ENCODE assay signal across 21 cellular contexts in genomic region chr7:50394315-50394714, GRCh38. TPM values are rescaled to one million over a fixed set of nuclear protein-coding genes. Genes with fewer than 3 reads are reported as not detected.
DNase-seq lines count a peak whose midpoint lies in the region; ATAC-seq, FAIRE-seq and TF ChIP-seq lines count a peak whose summit lies in the region.
"Had no signal": no experiment of that assay in that cellular context is flagged by ENCODE, and none has a peak within 500 bp of the region (broad histone marks: within the 10 kb centered on the region; RNA-seq: fewer than 3 reads in every experiment).

No MANE protein-coding gene starts in this region.

- CTCF ChIA-PET in activated B cell treated with CpG ODN at 0.5 μM for 24 hours (lab: Charles Lee) = no interaction called here

- H3K4me1 ChIP-seq in mesenchymal stem cell (ENCODE audit: control insufficient read depth, insufficient read depth, low read depth, low read length) = no peaks in the 10 kb centered on the region
- H3K4me1 ChIP-seq: SJCRH30 had no signal

- H3K36me3 Mint-ChIP-seq in stimulated activated naive CD8-positive, alpha-beta T cell treated with anti-CD3 and anti-CD28 coated beads, Interleukin-15, Interleukin-2, amounts not matched to agents 100 ng/mL and 50 ng/mL, for 24 hours (ENCODE audit: low read depth) = peaks cover 86% of the 10 kb centered on the region
- H3K36me3 Mint-ChIP-seq in activated B cell treated with CpG ODN at 0.5 μM for 24 hours (ENCODE audit: low read depth) = peaks cover 84% of the 10 kb centered on the region
- peaks cover 85% of the 10 kb centered on the region for H3K36me3 Mint-ChIP-seq in effector memory CD8-positive, alpha-beta T cell (ENCODE audit: insufficient read depth)

- H3K27ac ChIP-seq in mesenchymal stem cell (ENCODE audit: low read length, poor library complexity, severe bottlenecking) = no peak overlapping the region
- H3K27ac ChIP-seq: HL-60, SJCRH30, thoracic aorta had no signal

- DNase-seq in stimulated activated naive CD8-positive, alpha-beta T cell treated with anti-CD3 and anti-CD28 coated beads, Interleukin-15, Interleukin-2, amounts not matched to agents 100 U/mL and 50 U/mL, for 24 hours = no peak
- no peak for DNase-seq in activated B cell treated with CpG ODN at 0.5 μM for 24 hours
- no peak for DNase-seq in effector memory CD8-positive, alpha-beta T cell
- no peak for DNase-seq in RCC 7860 (ENCODE audit: low spot score)
- no peak for DNase-seq in mesenchymal stem cell
- no peak for DNase-seq in left lobe of liver (ENCODE audit: low spot score)
- DNase-seq: GF-D8; glutamatergic neuron; KBM-7; NCI-H1048; NCI-H2107; NCI-H69; posterior cingulate gyrus; SJCRH30; stimulated activated CD4-positive, alpha-beta T cell treated with anti-CD3 and anti-CD28 coated beads, Interleukin-4, amount 100 ng/mL, for 1 hour had no signal

- no peak overlapping the region for H3K18ac ChIP-seq in mesenchymal stem cell (ENCODE audit: low read depth in 1 of 2, low read length in 2 of 2)

- H3K23ac ChIP-seq in mesenchymal stem cell (ENCODE audit: low read length in 2 of 2) = no peak overlapping the region

- no peak overlapping the region for H2BK120ac ChIP-seq in mesenchymal stem cell (ENCODE audit: low read depth, low read length)

- no peak overlapping the region for H3K4me2 ChIP-seq in mesenchymal stem cell (ENCODE audit: low read length, poor library complexity, severe bottlenecking)

- H3K14ac ChIP-seq in mesenchymal stem cell (ENCODE audit: low read length in 2 of 2) = no peak overlapping the region

- H2BK5ac ChIP-seq in mesenchymal stem cell (ENCODE audit: low read depth, low read length, poor library complexity, severe bottlenecking) = no peak overlapping the region

- no peak for FAIRE-seq in RCC 7860 (lab: Jason Lieb, UNC)
- FAIRE-seq: D721Med, H54 had no signal

- no peaks in the 10 kb centered on the region for H3K9me3 Mint-ChIP-seq in stimulated activated naive CD8-positive, alpha-beta T cell treated with anti-CD3 and anti-CD28 coated beads, Interleukin-15, Interleukin-2, amounts not matched to agents 100 ng/mL and 50 ng/mL, for 24 hours
- no peaks in the 10 kb centered on the region for H3K9me3 Mint-ChIP-seq in activated B cell treated with CpG ODN at 0.5 μM for 24 hours
- no peaks in the 10 kb centered on the region for H3K9me3 Mint-ChIP-seq in effector memory CD8-positive, alpha-beta T cell

- no peaks in the 10 kb centered on the region for H3K9me3 ChIP-seq in mesenchymal stem cell (ENCODE audit: control insufficient read depth, low read length)
- H3K9me3 ChIP-seq: SJCRH30, thoracic aorta had no signal

- no peak overlapping the region for H3K9ac ChIP-seq in mesenchymal stem cell (ENCODE audit: low read length)

- H3K27me3 Mint-ChIP-seq in stimulated activated naive CD8-positive, alpha-beta T cell treated with anti-CD3 and anti-CD28 coated beads, Interleukin-15, Interleukin-2, amounts not matched to agents 100 ng/mL and 50 ng/mL, for 24 hours = no peaks in the 10 kb centered on the region
- H3K27me3 Mint-ChIP-seq in activated B cell treated with CpG ODN at 0.5 μM for 24 hours = no peaks in the 10 kb centered on the region
- H3K27me3 Mint-ChIP-seq in effector memory CD8-positive, alpha-beta T cell = no peaks in the 10 kb centered on the region

- peaks cover 96% of the 10 kb centered on the region for H3K4me1 Mint-ChIP-seq in stimulated activated naive CD8-positive, alpha-beta T cell treated with anti-CD3 and anti-CD28 coated beads, Interleukin-15, Interleukin-2, amounts not matched to agents 100 ng/mL and 50 ng/mL, for 24 hours (ENCODE audit: low read depth)
- peaks cover 92% of the 10 kb centered on the region for H3K4me1 Mint-ChIP-seq in activated B cell treated with CpG ODN at 0.5 μM for 24 hours
- H3K4me1 Mint-ChIP-seq in effector memory CD8-positive, alpha-beta T cell (ENCODE audit: low read depth in 2 of 2) = peaks cover 75% of the 10 kb centered on the region in 2 donors

- no peak overlapping the region for H4K91ac ChIP-seq in mesenchymal stem cell (ENCODE audit: low read length)

- no peak overlapping the region for H4K8ac ChIP-seq in mesenchymal stem cell (ENCODE audit: low read length)

- H3K4me3 ChIP-seq in mesenchymal stem cell (ENCODE audit: insufficient read depth in 1 of 2, low read depth in 1 of 2, low read length in 2 of 2) = no peak overlapping the region
- H3K4me3 ChIP-seq: SJCRH30, thoracic aorta had no signal

- no peak overlapping the region for H3K4ac ChIP-seq in mesenchymal stem cell (ENCODE audit: low read depth in 1 of 2, low read length in 2 of 2)

- POLR2A ChIA-PET in activated B cell treated with CpG ODN at 0.5 μM for 24 hours (lab: Charles Lee) = interaction anchor here (0.5 to 2.0 kb wide), 7 partner anchors 11 to 89 kb away, joined by 3 to 11 read pairs (median 4); no protein-coding TSS in a partner anchor

- no peaks in the 10 kb centered on the region for H3K36me3 ChIP-seq in mesenchymal stem cell (ENCODE audit: control insufficient read depth in 1 of 2, insufficient read depth in 2 of 2, low read depth in 1 of 2, low read length in 2 of 2)
- H3K36me3 ChIP-seq: SJCRH30, thoracic aorta had no signal

- no peak overlapping the region for H2BK15ac ChIP-seq in mesenchymal stem cell (ENCODE audit: low read depth, poor library complexity, severe bottlenecking)

- H2BK12ac ChIP-seq in mesenchymal stem cell (ENCODE audit: low read length in 2 of 2) = no peak overlapping the region

- peak overlapping the region; percentile 81 for H3K4me3 Mint-ChIP-seq in stimulated activated naive CD8-positive, alpha-beta T cell treated with anti-CD3 and anti-CD28 coated beads, Interleukin-15, Interleukin-2, amounts not matched to agents 100 ng/mL and 50 ng/mL, for 24 hours
- peak overlapping the region; percentile 69 for H3K4me3 Mint-ChIP-seq in activated B cell treated with CpG ODN at 0.5 μM for 24 hours
- peak overlapping the region in 1 of 2 donors; percentile 82 for H3K4me3 Mint-ChIP-seq in effector memory CD8-positive, alpha-beta T cell

- H3K27ac Mint-ChIP-seq in stimulated activated naive CD8-positive, alpha-beta T cell treated with anti-CD3 and anti-CD28 coated beads, Interleukin-15, Interleukin-2, amounts not matched to agents 100 ng/mL and 50 ng/mL, for 24 hours = peak overlapping the region; percentile 100
- peak overlapping the region; percentile 95 for H3K27ac Mint-ChIP-seq in activated B cell treated with CpG ODN at 0.5 μM for 24 hours
- H3K27ac Mint-ChIP-seq in effector memory CD8-positive, alpha-beta T cell = peak overlapping the region; percentile 93 to 94

- no peak overlapping the region for H2AFZ ChIP-seq in mesenchymal stem cell (ENCODE audit: low read depth, low read length)

- no peak for TF ChIP-seq CTCF in activated B cell treated with CpG ODN at 0.5 μM for 24 hours (IDR thresholded peaks at IDR 0.05)

- intact Hi-C loops in activated B cell treated with CpG ODN at 0.5 μM for 24 hours (cut with micrococcal nuclease) = no loop called here

- H2AK5ac ChIP-seq in mesenchymal stem cell (ENCODE audit: low read length, severe bottlenecking) = no peak overlapping the region

- 88% methylated on average over 1 of the region's 1 CpG for WGBS in mesenchymal stem cell

- H3K27me3 ChIP-seq in mesenchymal stem cell (ENCODE audit: control insufficient read depth in 1 of 2, insufficient read depth in 1 of 2, low read length in 2 of 2) = peaks cover 3 to 38% of the 10 kb centered on the region in 2 experiments

- H3K79me1 ChIP-seq in mesenchymal stem cell (replicated peaks; ENCODE audit: low read length, poor library complexity, severe bottlenecking) = no peaks in the 10 kb centered on the region

- no peak for ATAC-seq in stimulated activated naive CD8-positive, alpha-beta T cell treated with anti-CD3 and anti-CD28 coated beads, Interleukin-15, Interleukin-2, amounts not matched to agents 100 U/mL and 50 U/mL, for 24 hours
- ATAC-seq in activated B cell treated with CpG ODN at 0.5 μM for 24 hours (ENCODE audit: low read depth) (no peak), GM21367 (IDR thresholded peaks at IDR 0.05; ENCODE audit: unreplicated experiment) (no peak), left lobe of liver (no peak)
- ATAC-seq in effector memory CD8-positive, alpha-beta T cell (replicated peaks) = no peak

RNA-seq across cellular contexts. Expression of gene FIGNL1, which starts 55.8 kb away (rescaled TPM):
- 13.2 and 15.4 TPM in 2 replicates for total RNA-seq in activated B cell treated with CpG ODN at 0.5 μM for 24 hours
- 4.0 TPM for polyA plus RNA-seq in mesenchymal stem cell (2013, experiment 1 of 2)
- polyA plus RNA-seq in mesenchymal stem cell (2013, experiment 2 of 2) = 4.3 TPM
- 3.3 TPM for total RNA-seq in left lobe of liver
